In genomic region chr6:10478187-10479040, GRCh38 we compare ENCODE assay signal across 8 cellular contexts. TPM values are rescaled to one million over a fixed set of nuclear protein-coding genes. Genes with fewer than 3 reads are reported as not detected.
DNase-seq lines count a peak whose midpoint lies in the region; ATAC-seq and TF ChIP-seq lines count a peak whose summit lies in the region.

No MANE protein-coding gene starts in this region.

- DNase-seq in cardiac muscle cell (ENCODE audit: low read depth in 1 of 2, low spot score in 1 of 2): peak; percentile 47 to 49
- DNase-seq in cardiac septum (ENCODE audit: low spot score): no peak
- peak; percentile 80 for DNase-seq in OCI-M1 (lab: John Stamatoyannopoulos, UW)
- no peak for DNase-seq in endodermal cell
- DNase-seq in amygdala (lab: John Stamatoyannopoulos, UW): no peak

- H3K36me3 ChIP-seq in cardiac muscle cell (no peaks in the 10 kb centered on the region), endodermal cell (ENCODE audit: control insufficient read depth, insufficient read depth, low read length) (no peaks in the 10 kb centered on the region), neutrophil (no peaks in the 10 kb centered on the region)

- H3K4me1 ChIP-seq in cardiac muscle cell (ENCODE audit: low read depth) (no peaks in the 10 kb centered on the region), endodermal cell (ENCODE audit: control insufficient read depth, insufficient read depth, low read length) (no peaks in the 10 kb centered on the region), neutrophil (ENCODE audit: control insufficient read depth in 1 of 2, insufficient read depth in 1 of 2, low read depth in 1 of 2, low read length in 1 of 2) (peaks cover 0 to 6% of the 10 kb centered on the region in 2 experiments)

- no peaks in the 10 kb centered on the region for H3K36me3 Mint-ChIP-seq in endodermal cell (ENCODE audit: low read depth)

- no peak overlapping the region for H3K9ac ChIP-seq in endodermal cell (ENCODE audit: extremely low read depth, low read length, poor library complexity, severe bottlenecking)

- H3K4me3 Mint-ChIP-seq in endodermal cell: no peak overlapping the region

- peaks cover 8% of the 10 kb centered on the region for H3K27me3 Mint-ChIP-seq in endodermal cell (ENCODE audit: insufficient read depth)

- H3K4me3 ChIP-seq in cardiac muscle cell: no peak overlapping the region
- H3K4me3 ChIP-seq in endodermal cell (ENCODE audit: low read length): no peak overlapping the region
- no peak overlapping the region for H3K4me3 ChIP-seq in neutrophil (ENCODE audit: low read depth in 1 of 2, low read length in 1 of 2)

- 68 to 71% methylated on average over 7 to 10 of the region's 10 CpGs for WGBS in endodermal cell (ENCODE audit: insufficient coverage in 1 of 2, insufficient read length in 1 of 2), 2 experiments

- peaks cover 17% of the 10 kb centered on the region for H3K9me3 Mint-ChIP-seq in endodermal cell

- H3K27ac ChIP-seq in cardiac muscle cell (no peak overlapping the region), endodermal cell (ENCODE audit: low read depth, low read length) (no peak overlapping the region), neutrophil (no peak overlapping the region)

- H3K9me3 ChIP-seq in cardiac muscle cell (ENCODE audit: low read depth): no peaks in the 10 kb centered on the region
- H3K9me3 ChIP-seq in endodermal cell (ENCODE audit: control insufficient read depth, low read length): no peaks in the 10 kb centered on the region
- H3K9me3 ChIP-seq in neutrophil: no peaks in the 10 kb centered on the region

- H3K4me1 Mint-ChIP-seq in endodermal cell: no peaks in the 10 kb centered on the region

- H3K27ac Mint-ChIP-seq in endodermal cell: no peak overlapping the region

- intact Hi-C loops in cardiac septum (cut with DNase I): loop anchor here (2.0 to 10.0 kb wide), 2 partner anchors 322 to 596 kb away; no protein-coding TSS in a partner anchor

- peak; percentile 60 for ATAC-seq in HG03175 (IDR thresholded peaks at IDR 0.05; ENCODE audit: unreplicated experiment)
- no peak for ATAC-seq in GM19452 (IDR thresholded peaks at IDR 0.05; ENCODE audit: unreplicated experiment)

- H3K27me3 ChIP-seq in cardiac muscle cell: no peaks in the 10 kb centered on the region
- H3K27me3 ChIP-seq in endodermal cell (ENCODE audit: control insufficient read depth, insufficient read depth, low read length, poor library complexity, severe bottlenecking): no peaks in the 10 kb centered on the region
- H3K27me3 ChIP-seq in neutrophil: no peaks in the 10 kb centered on the region

- peak; percentile 55 for TF ChIP-seq CTCF in cardiac muscle cell (IDR thresholded peaks at IDR 0.05; ENCODE audit: low read depth, low read length)
- TF ChIP-seq CTCF in endodermal cell (conservative IDR thresholded peaks at IDR 0.05): peak; percentile 88
- TF ChIP-seq CTCF in neutrophil (IDR thresholded peaks at IDR 0.05): peak; percentile 48

RNA-seq across cellular contexts. Expression of gene GCNT2, which starts 42.7 kb away (rescaled TPM):
- total RNA-seq in cardiac muscle cell (21.4 and 26.2 TPM in 2 replicates), cardiac septum (37.1 TPM), endodermal cell (10 to 100 TPM; 23.3 to 24.9 TPM)
- polyA plus RNA-seq in cardiac muscle cell: 23.8 and 27.3 TPM in 2 replicates
- polyA plus RNA-seq in endodermal cell (2013, experiment 1 of 2): 17.8 TPM
- polyA plus RNA-seq in endodermal cell (2013, experiment 2 of 2): 17.7 TPM

Comparison
In these comparisons a context has a peak if more than half of its experiments do, and no peak if none do; other contexts are left out.
1. DNase-seq: peak in cardiac muscle cell (2 of 2) and OCI-M1 (single experiment); none in cardiac septum (single experiment), endodermal cell (single experiment) and amygdala (0 of 56).
2. Peak in every context shown above with its lines, with median percentiles within 50 percentile points of each other: CTCF ChIP-seq.